ENCODE assay signal across 17 cellular contexts in genomic region chr12:130827432-130827831, GRCh38. TPM values are rescaled to one million over a fixed set of nuclear protein-coding genes. Genes with fewer than 3 reads are reported as not detected.
DNase-seq lines count a peak whose midpoint lies in the region; ATAC-seq and TF ChIP-seq lines count a peak whose summit lies in the region.
"Had no signal": no experiment of that assay in that cellular context is flagged by ENCODE, and none has a peak within 500 bp of the region (broad histone marks: within the 10 kb centered on the region; RNA-seq: fewer than 3 reads in every experiment).

No MANE protein-coding gene starts in this region.

- no peak for TF ChIP-seq CTCF in coronary artery (IDR thresholded peaks at IDR 0.05)

- no peaks in the 10 kb centered on the region for H3K27me3 Mint-ChIP-seq in stimulated activated naive CD8-positive, alpha-beta T cell treated with anti-CD3 and anti-CD28 coated beads, Interleukin-15, Interleukin-2, amounts not matched to agents 100 ng/mL and 50 ng/mL, for 24 hours
- H3K27me3 Mint-ChIP-seq in naive thymus-derived CD8-positive, alpha-beta T cell: no peaks in the 10 kb centered on the region
- H3K27me3 Mint-ChIP-seq: activated B cell treated with CpG ODN at 0.5 μM for 24 hours had no signal

- no peak overlapping the region for H3K4me3 ChIP-seq in coronary artery
- H3K4me3 ChIP-seq: HAP-1, tibial artery had no signal

- POLR2A ChIA-PET in naive thymus-derived CD8-positive, alpha-beta T cell (lab: Charles Lee): interaction anchor here (1.6 kb wide), 1 partner anchor 12 kb away, joined by 5 read pairs; the partner anchor contains the start of gene STX2

- peaks cover 21% of the 10 kb centered on the region for H3K4me1 Mint-ChIP-seq in stimulated activated naive CD8-positive, alpha-beta T cell treated with anti-CD3 and anti-CD28 coated beads, Interleukin-15, Interleukin-2, amounts not matched to agents 100 ng/mL and 50 ng/mL, for 24 hours (ENCODE audit: low read depth)
- peaks cover 10 to 38% (median 26%) of the 10 kb centered on the region in 4 donors for H3K4me1 Mint-ChIP-seq in naive thymus-derived CD8-positive, alpha-beta T cell

- ATAC-seq in stimulated activated naive CD8-positive, alpha-beta T cell treated with anti-CD3 and anti-CD28 coated beads, Interleukin-15, Interleukin-2, amounts not matched to agents 100 U/mL and 50 U/mL, for 24 hours: no peak
- ATAC-seq in naive thymus-derived CD8-positive, alpha-beta T cell: no peak
- ATAC-seq: SK-N-SH treated with all-trans-retinoic acid at 6 μM for 48 hours had no signal

- peak overlapping the region in 1 of 2 donors; percentile 29 for H3K27ac ChIP-seq in coronary artery
- H3K27ac ChIP-seq: tibial artery had no signal

- H3K4me3 Mint-ChIP-seq in stimulated activated naive CD8-positive, alpha-beta T cell treated with anti-CD3 and anti-CD28 coated beads, Interleukin-15, Interleukin-2, amounts not matched to agents 100 ng/mL and 50 ng/mL, for 24 hours: no peak overlapping the region
- no peak overlapping the region for H3K4me3 Mint-ChIP-seq in naive thymus-derived CD8-positive, alpha-beta T cell
- H3K4me3 Mint-ChIP-seq: activated B cell treated with CpG ODN at 0.5 μM for 24 hours, nephron progenitor cell had no signal

- peak overlapping the region; percentile 61 for H3K27ac Mint-ChIP-seq in stimulated activated naive CD8-positive, alpha-beta T cell treated with anti-CD3 and anti-CD28 coated beads, Interleukin-15, Interleukin-2, amounts not matched to agents 100 ng/mL and 50 ng/mL, for 24 hours
- peak overlapping the region in 8 of 10 donors; percentile 1 to 51 (median 32) for H3K27ac Mint-ChIP-seq in naive thymus-derived CD8-positive, alpha-beta T cell
- H3K27ac Mint-ChIP-seq: activated B cell treated with CpG ODN at 0.5 μM for 24 hours, nephron progenitor cell had no signal

- no peak for DNase-seq in stimulated activated naive CD8-positive, alpha-beta T cell treated with anti-CD3 and anti-CD28 coated beads, Interleukin-15, Interleukin-2, amounts not matched to agents 100 U/mL and 50 U/mL, for 24 hours
- DNase-seq in coronary artery (ENCODE audit: low spot score) (peak; percentile 12), GM03348 (ENCODE audit: low spot score) (no peak), NCI-H2107 (lab: John Stamatoyannopoulos, UW) (no peak), NCI-H2227 treated with DMSO at 0.1 percent for 48 hours (lab: John Stamatoyannopoulos, UW) (no peak), DMS153 (lab: John Stamatoyannopoulos, UW) (no peak)
- no peak for DNase-seq in naive thymus-derived CD8-positive, alpha-beta T cell
- DNase-seq: ACHN, activated B cell treated with CpG ODN at 0.5 μM for 24 hours, amniotic stem cell, kidney glomerular epithelial cell, nephron progenitor cell, small intestine, tibial artery had no signal

- H3K36me3 Mint-ChIP-seq in stimulated activated naive CD8-positive, alpha-beta T cell treated with anti-CD3 and anti-CD28 coated beads, Interleukin-15, Interleukin-2, amounts not matched to agents 100 ng/mL and 50 ng/mL, for 24 hours (ENCODE audit: low read depth): peaks cover 12% of the 10 kb centered on the region
- peaks cover 0 to 15% (median 3%) of the 10 kb centered on the region in 3 donors for H3K36me3 Mint-ChIP-seq in naive thymus-derived CD8-positive, alpha-beta T cell

- H3K9me3 Mint-ChIP-seq in stimulated activated naive CD8-positive, alpha-beta T cell treated with anti-CD3 and anti-CD28 coated beads, Interleukin-15, Interleukin-2, amounts not matched to agents 100 ng/mL and 50 ng/mL, for 24 hours: no peaks in the 10 kb centered on the region
- no peaks in the 10 kb centered on the region for H3K9me3 Mint-ChIP-seq in naive thymus-derived CD8-positive, alpha-beta T cell
- H3K9me3 Mint-ChIP-seq: activated B cell treated with CpG ODN at 0.5 μM for 24 hours, nephron progenitor cell had no signal

RNA-seq across cellular contexts. Expression of gene STX2, which starts 11.6 kb away (rescaled TPM):
- total RNA-seq in naive thymus-derived CD8-positive, alpha-beta T cell: 10 to 100 TPM; 29.4 to 29.9 TPM
- polyA plus RNA-seq in naive thymus-derived CD8-positive, alpha-beta T cell: 1 to 10 TPM; 6.7 to 9.3 (median 9.2) TPM

RNA-seq across cellular contexts. Expression of gene RAN, which starts 44.4 kb away (rescaled TPM):
- total RNA-seq in naive thymus-derived CD8-positive, alpha-beta T cell: 100 to 1,000 TPM; 325 to 331 TPM
- 100 to 1,000 TPM; 522 to 578 (median 572) TPM for polyA plus RNA-seq in naive thymus-derived CD8-positive, alpha-beta T cell
